30 cellular contexts compared by ENCODE assay signal in genomic region chr16:68452176-68452575, GRCh38. TPM values are rescaled to one million over a fixed set of nuclear protein-coding genes. Genes with fewer than 3 reads are reported as not detected.
DNase-seq lines count a peak whose midpoint lies in the region; TF ChIP-seq lines count a peak whose summit lies in the region.
"Had no signal": no experiment of that assay in that cellular context is flagged by ENCODE, and none has a peak within 500 bp of the region (broad histone marks: within the 10 kb centered on the region; RNA-seq: fewer than 3 reads in every experiment).

No MANE protein-coding gene starts in this region.

- H3K27me3 ChIP-seq in effector memory CD4-positive, alpha-beta T cell (replicated peaks; ENCODE audit: control insufficient read depth, insufficient read depth, low read length, poor library complexity, severe bottlenecking): no peaks in the 10 kb centered on the region
- H3K27me3 ChIP-seq in trophoblast cell (ENCODE audit: insufficient read depth, low read length): peaks cover 4% of the 10 kb centered on the region
- H3K27me3 ChIP-seq: adrenal gland, right atrium auricular region, vagina had no signal

- H3K9me3 Mint-ChIP-seq in immature natural killer cell: no peaks in the 10 kb centered on the region
- no peaks in the 10 kb centered on the region for H3K9me3 Mint-ChIP-seq in activated naive CD8-positive, alpha-beta T cell treated with anti-CD3 and anti-CD28 coated beads for 36 hours
- H3K9me3 Mint-ChIP-seq: activated T-cell treated with anti-CD3 and anti-CD28 coated beads, Interleukin-2, amount 50 U/mL, for 24 hours; natural killer cell treated with Interleukin-12 subunit alpha and Interleukin-12 subunit beta and Interleukin-15 and Interleukin-18, amount 100 ng/mL, for 72 hours; T-helper 1 cell treated with Interleukin-12 subunit alpha and Interleukin-12 subunit beta and Interleukin-4 antibody, amounts not matched to agents 30 μg/mL and 1 μg/mL, for 36 hours had no signal

- H3K27ac ChIP-seq in effector memory CD4-positive, alpha-beta T cell (ENCODE audit: insufficient read depth, low read length, poor library complexity, severe bottlenecking): no peak overlapping the region
- no peak overlapping the region for H3K27ac ChIP-seq in trophoblast cell (ENCODE audit: low read depth, low read length)
- H3K27ac ChIP-seq: adrenal gland; BLaER1 treated with 17β-estradiol and CSF1 and Interleukin-3, amounts not matched to agents 10 nM and 100 nM; right atrium auricular region; vagina had no signal

- no peak overlapping the region for H3K4ac ChIP-seq in trophoblast cell (ENCODE audit: low read depth, low read length)

- H2AK5ac ChIP-seq in trophoblast cell (ENCODE audit: low read length): no peak overlapping the region

- H3K23ac ChIP-seq in trophoblast cell (ENCODE audit: low read length): no peak overlapping the region

- no peak overlapping the region for H3K4me3 Mint-ChIP-seq in immature natural killer cell
- no peak overlapping the region for H3K4me3 Mint-ChIP-seq in activated naive CD8-positive, alpha-beta T cell treated with anti-CD3 and anti-CD28 coated beads for 36 hours
- H3K4me3 Mint-ChIP-seq: activated T-cell treated with anti-CD3 and anti-CD28 coated beads, Interleukin-2, amount 50 U/mL, for 24 hours; natural killer cell treated with Interleukin-12 subunit alpha and Interleukin-12 subunit beta and Interleukin-15 and Interleukin-18, amount 100 ng/mL, for 72 hours; T-helper 1 cell treated with Interleukin-12 subunit alpha and Interleukin-12 subunit beta and Interleukin-4 antibody, amounts not matched to agents 30 μg/mL and 1 μg/mL, for 36 hours had no signal

- no peak overlapping the region for H3K27ac Mint-ChIP-seq in immature natural killer cell
- H3K27ac Mint-ChIP-seq in activated naive CD8-positive, alpha-beta T cell treated with anti-CD3 and anti-CD28 coated beads for 36 hours: no peak overlapping the region
- H3K27ac Mint-ChIP-seq: activated T-cell treated with anti-CD3 and anti-CD28 coated beads, Interleukin-2, amount 50 U/mL, for 24 hours; natural killer cell treated with Interleukin-12 subunit alpha and Interleukin-12 subunit beta and Interleukin-15 and Interleukin-18, amount 100 ng/mL, for 72 hours; T-helper 1 cell treated with Interleukin-12 subunit alpha and Interleukin-12 subunit beta and Interleukin-4 antibody, amounts not matched to agents 30 μg/mL and 1 μg/mL, for 36 hours had no signal

- peaks cover 4 to 7% (median 6%) of the 10 kb centered on the region in 3 donors for H3K27me3 Mint-ChIP-seq in immature natural killer cell (ENCODE audit: low read depth in 3 of 3)
- peaks cover 2% of the 10 kb centered on the region for H3K27me3 Mint-ChIP-seq in activated naive CD8-positive, alpha-beta T cell treated with anti-CD3 and anti-CD28 coated beads for 36 hours

- DNase-seq in EH (ENCODE audit: low read depth): peak; percentile 83
- peak; percentile 25 for DNase-seq in LHCN-M2 (ENCODE audit: low read depth)
- DNase-seq in fibroblast of villous mesenchyme (ENCODE audit: low read depth): peak; percentile 31
- no peak for DNase-seq in effector memory CD4-positive, alpha-beta T cell
- DNase-seq in immature natural killer cell: no peak
- DNase-seq in activated naive CD8-positive, alpha-beta T cell treated with anti-CD3 and anti-CD28 coated beads for 36 hours: no peak
- no peak for DNase-seq in trophoblast cell
- DNase-seq: activated CD4-positive, alpha-beta T cell treated with anti-CD3 and anti-CD28 coated beads for 4 hours; activated CD8-positive, alpha-beta memory T cell treated with anti-CD3 and anti-CD28 coated beads for 24 hours; activated T-cell treated with anti-CD3 and anti-CD28 coated beads, Interleukin-2, amount 50 U/mL, for 24 hours; adrenal gland; Caco-2; effector CD4-positive, alpha-beta T cell; foreskin melanocyte; hippocampal formation; left ventricle myocardium superior; NCI-H1417; NCI-H2107; NCI-H446 treated with DMSO at 0.1 percent for 48 hours; stimulated activated CD4-positive, alpha-beta T cell treated with anti-CD3 and anti-CD28 coated beads, Interleukin-12 subunit alpha, Interleukin-12 subunit beta, amount 100 ng/mL, for 4 hours; stimulated activated CD4-positive, alpha-beta T cell treated with anti-CD3 and anti-CD28 coated beads, Interleukin-4, amount 100 ng/mL, for 24 hours; stimulated activated naive CD4-positive, alpha-beta T cell had no signal

- no peaks in the 10 kb centered on the region for H3K9me3 ChIP-seq in effector memory CD4-positive, alpha-beta T cell (ENCODE audit: control insufficient read depth, low read length)
- peaks cover 6% of the 10 kb centered on the region for H3K9me3 ChIP-seq in trophoblast cell (ENCODE audit: insufficient read depth, low read depth, low read length)
- H3K9me3 ChIP-seq: adrenal gland; BLaER1 treated with 17β-estradiol and CSF1 and Interleukin-3, amounts not matched to agents 10 nM and 100 nM; Caco-2; right atrium auricular region; vagina had no signal

- no peak overlapping the region for H4K91ac ChIP-seq in trophoblast cell (ENCODE audit: low read depth, low read length)

- H3K14ac ChIP-seq in trophoblast cell (ENCODE audit: low read length): no peak overlapping the region

- H3K4me3 ChIP-seq in fibroblast of villous mesenchyme (ENCODE audit: low read depth, low read length) (no peak overlapping the region), trophoblast cell (ENCODE audit: low read depth, low read length) (no peak overlapping the region)
- H3K4me3 ChIP-seq in effector memory CD4-positive, alpha-beta T cell (ENCODE audit: insufficient read depth, low read depth, low read length, poor library complexity, severe bottlenecking): no peak overlapping the region
- H3K4me3 ChIP-seq: adrenal gland; BLaER1 treated with 17β-estradiol and CSF1 and Interleukin-3, amounts not matched to agents 10 nM and 100 nM; right atrium auricular region; vagina had no signal

- H4K12ac ChIP-seq in trophoblast cell (ENCODE audit: low read depth, low read length): no peak overlapping the region

- H2BK5ac ChIP-seq in trophoblast cell (ENCODE audit: low read depth, low read length, poor library complexity): no peak overlapping the region

- H3K9ac ChIP-seq in trophoblast cell (ENCODE audit: low read length): no peak overlapping the region
- H3K9ac ChIP-seq: BLaER1 treated with 17β-estradiol and CSF1 and Interleukin-3, amounts not matched to agents 10 nM and 100 nM had no signal

- peaks cover 13 to 15% of the 10 kb centered on the region in 2 donors for H3K4me1 Mint-ChIP-seq in immature natural killer cell
- H3K4me1 Mint-ChIP-seq in activated naive CD8-positive, alpha-beta T cell treated with anti-CD3 and anti-CD28 coated beads for 36 hours: peaks cover 8% of the 10 kb centered on the region

- H2AFZ ChIP-seq in trophoblast cell (ENCODE audit: insufficient read depth, low read length, poor library complexity): no peak overlapping the region

- no peak overlapping the region for H2BK120ac ChIP-seq in trophoblast cell (ENCODE audit: insufficient read depth, low read length, poor library complexity)

- no peaks in the 10 kb centered on the region for H3K36me3 Mint-ChIP-seq in immature natural killer cell
- H3K36me3 Mint-ChIP-seq in activated naive CD8-positive, alpha-beta T cell treated with anti-CD3 and anti-CD28 coated beads for 36 hours: no peaks in the 10 kb centered on the region
- H3K36me3 Mint-ChIP-seq: natural killer cell treated with Interleukin-12 subunit alpha and Interleukin-12 subunit beta and Interleukin-15 and Interleukin-18, amount 100 ng/mL, for 72 hours had no signal

- H3K4me1 ChIP-seq in effector memory CD4-positive, alpha-beta T cell (ENCODE audit: control insufficient read depth, insufficient read depth, low read length, poor library complexity, severe bottlenecking): peaks cover 20% of the 10 kb centered on the region
- peaks cover 9 to 13% of the 10 kb centered on the region in 2 experiments for H3K4me1 ChIP-seq in trophoblast cell (ENCODE audit: control insufficient read depth in 1 of 2, insufficient read depth in 2 of 2, low read length in 2 of 2)

- H3K79me1 ChIP-seq in trophoblast cell (ENCODE audit: low read length): no peaks in the 10 kb centered on the region

- no peaks in the 10 kb centered on the region for H3K36me3 ChIP-seq in effector memory CD4-positive, alpha-beta T cell (ENCODE audit: control insufficient read depth, insufficient read depth, low read length)
- H3K36me3 ChIP-seq in trophoblast cell (ENCODE audit: control insufficient read depth in 1 of 2, insufficient read depth in 2 of 2, low read length in 2 of 2): no peaks in the 10 kb centered on the region
- H3K36me3 ChIP-seq: adrenal gland; BLaER1 treated with 17β-estradiol and CSF1 and Interleukin-3, amounts not matched to agents 10 nM and 100 nM; right atrium auricular region; vagina had no signal

- no peak overlapping the region for H4K8ac ChIP-seq in trophoblast cell (ENCODE audit: low read depth, low read length)

- H3K79me2 ChIP-seq in trophoblast cell (ENCODE audit: control insufficient read depth, insufficient read depth, low read length, poor library complexity): no peaks in the 10 kb centered on the region

- no peak for TF ChIP-seq CTCF in fibroblast of villous mesenchyme (IDR thresholded peaks at IDR 0.05; ENCODE audit: insufficient read depth, low read depth, low read length)

- WGBS in trophoblast cell (ENCODE audit: extremely low coverage, insufficient coverage, insufficient read length): no CpG with 5 or more reads among the region's 1 CpG

- H2BK12ac ChIP-seq in trophoblast cell (ENCODE audit: low read length): no peak overlapping the region

- H3K18ac ChIP-seq in trophoblast cell (ENCODE audit: low read length): no peak overlapping the region

- no peak overlapping the region for H3K4me2 ChIP-seq in trophoblast cell (ENCODE audit: low read length)
- H3K4me2 ChIP-seq: BLaER1 treated with 17β-estradiol and CSF1 and Interleukin-3, amounts not matched to agents 10 nM and 100 nM had no signal

RNA-seq across cellular contexts. Expression of gene SMPD3, which starts 3.9 kb away (rescaled TPM):
- 0.17 TPM in 1 of 2 replicates, not detected in the other for total RNA-seq in LHCN-M2 (2014; rRNA removed)
- 0.36 TPM for polyA plus RNA-seq in LHCN-M2 (2012)
- total RNA-seq in fibroblast of villous mesenchyme: under 0.01 and 0.86 TPM in 2 replicates
- polyA plus RNA-seq in immature natural killer cell: 1 to 10 TPM; 4.2 to 9.8 (median 7.5) TPM
- total RNA-seq in activated naive CD8-positive, alpha-beta T cell treated with anti-CD3 and anti-CD28 coated beads for 36 hours: under 1 TPM; 0.06 to 0.16 TPM
- polyA plus RNA-seq in trophoblast cell (2013): 3.6 and 3.9 TPM in 2 replicates
- total RNA-seq: epithelial cell of proximal tubule, MCF 10A, osteocyte had no signal

Comparison
In these comparisons a context has a peak if more than half of its experiments do, and no peak if none do; other contexts are left out.
1. DNase-seq: peak in EH (single experiment), LHCN-M2 (single experiment) and fibroblast of villous mesenchyme (single experiment); none in effector memory CD4-positive, alpha-beta T cell (0 of 3), immature natural killer cell (0 of 3), activated naive CD8-positive, alpha-beta T cell treated with anti-CD3 and anti-CD28 coated beads for 36 hours (single experiment) and trophoblast cell (0 of 2).